11 cellular contexts compared by ENCODE assay signal in the genomic region with DNA sequence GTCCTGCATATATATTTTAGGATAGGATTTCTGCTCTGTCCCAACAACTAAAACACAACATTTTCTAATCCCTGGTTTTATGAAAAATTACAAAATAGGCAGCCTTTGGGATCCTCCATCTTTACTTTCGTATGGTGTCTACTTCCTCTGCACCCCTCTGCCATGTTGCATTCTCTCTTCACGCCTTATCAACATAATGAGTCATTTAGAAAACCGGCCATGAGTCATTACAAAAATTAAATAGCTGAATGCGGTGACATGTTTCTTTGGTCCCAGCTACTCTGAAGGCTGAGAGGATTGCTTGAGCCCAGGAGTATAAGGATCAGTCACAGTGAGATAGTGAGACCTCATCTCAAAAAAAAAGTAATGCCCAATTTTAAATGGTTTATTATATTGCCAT.
DNase-seq lines count a peak whose midpoint lies in the region; ATAC-seq and TF ChIP-seq lines count a peak whose summit lies in the region.
"Had no signal": no experiment of that assay in that cellular context is flagged by ENCODE, and none has a peak within 500 bp of the region (broad histone marks: within the 10 kb centered on the region; RNA-seq: fewer than 3 reads in every experiment).

No MANE protein-coding gene starts in this region.

- H3K56ac ChIP-seq in IMR-90 (ENCODE audit: extremely low read depth, insufficient read depth, low read length), result no peak overlapping the region

- H2AK9ac ChIP-seq in IMR-90 (replicated peaks; ENCODE audit: low read depth, low read length, poor library complexity), result no peak overlapping the region

- no peaks in the 10 kb centered on the region for H3K36me3 Mint-ChIP-seq in glutamatergic neuron (ENCODE audit: unreplicated experiment)
- H3K36me3 Mint-ChIP-seq in type B pancreatic cell, result no peaks in the 10 kb centered on the region

- no peaks in the 10 kb centered on the region for H3K79me1 ChIP-seq in IMR-90 (ENCODE audit: low read depth in 1 of 2, low read length in 2 of 2)

- dilution Hi-C loops in IMR-90 (cut with HindIII; ENCODE audit: low sequenced_read_pairs, unreplicated experiment), result no loop called here

- TF ChIP-seq POLR2A in IMR-90 (IDR thresholded peaks at IDR 0.05; ENCODE audit: low read depth, low read length), result no peak

- H3K23ac ChIP-seq in IMR-90 (ENCODE audit: low read depth, low read length), result no peak overlapping the region

- no peak overlapping the region for H3K18ac ChIP-seq in IMR-90 (ENCODE audit: low read depth, low read length)

- H3K4me3 Mint-ChIP-seq in glutamatergic neuron (ENCODE audit: unreplicated experiment), result no peak overlapping the region
- H3K4me3 Mint-ChIP-seq in type B pancreatic cell, result no peak overlapping the region

- H2AK5ac ChIP-seq in IMR-90 (ENCODE audit: low read depth, low read length), result no peak overlapping the region; the same call in 1 of the 2 replicates

- no peak overlapping the region for H2BK20ac ChIP-seq in IMR-90 (ENCODE audit: low read depth, low read length)

- no peaks in the 10 kb centered on the region for H3K9me3 ChIP-seq in IMR-90 (ENCODE audit: control insufficient read depth, insufficient read depth, low read length)
- H3K9me3 ChIP-seq: left lung had no signal

- WGBS in IMR-90 (ENCODE audit: extremely low coverage in 2 of 2, insufficient read length in 1 of 2), 2 experiments, result no CpG with 5 or more reads among the region's 4 CpGs

- H3K4me1 Mint-ChIP-seq in glutamatergic neuron (ENCODE audit: low read depth, unreplicated experiment) (peaks cover 41% of the 10 kb centered on the region), type B pancreatic cell (ENCODE audit: unreplicated experiment) (peaks cover 9% of the 10 kb centered on the region)

- no peak overlapping the region for H2BK5ac ChIP-seq in IMR-90 (ENCODE audit: low read depth, low read length, poor library complexity, severe bottlenecking)

- H3K9me3 Mint-ChIP-seq in glutamatergic neuron (ENCODE audit: unreplicated experiment) (peaks cover 5% of the 10 kb centered on the region), type B pancreatic cell (no peaks in the 10 kb centered on the region)

- no peak overlapping the region for H4K8ac ChIP-seq in IMR-90 (ENCODE audit: low read depth in 2 of 2, low read length in 2 of 2)

- H3K4ac ChIP-seq in IMR-90 (ENCODE audit: low read depth, low read length), result no peak overlapping the region

- H2BK120ac ChIP-seq in IMR-90 (ENCODE audit: low read depth, low read length), result no peak overlapping the region

- BruUV-seq in IMR-90 (replicated peaks; lab: Mats Ljungman, UMichigan), result no TSS peak

- H3K14ac ChIP-seq in IMR-90 (replicated peaks; ENCODE audit: low read depth, low read length), result no peak overlapping the region

- H3K27ac ChIP-seq in IMR-90 (ENCODE audit: insufficient read depth, low read length), result no peak overlapping the region
- H3K27ac ChIP-seq: left lung had no signal

- H3K4me1 ChIP-seq in IMR-90 (ENCODE audit: control insufficient read depth, insufficient read depth, low read length), result peaks cover 11% of the 10 kb centered on the region; the same call in 1 of the 2 replicates

- H2AFZ ChIP-seq in IMR-90 (replicated peaks; ENCODE audit: low read length, poor library complexity), result no peak overlapping the region

- no peak overlapping the region; the same call in 1 of the 2 replicates for H4K91ac ChIP-seq in IMR-90 (ENCODE audit: insufficient read depth, low read depth, low read length)

- H3K27me3 Mint-ChIP-seq in glutamatergic neuron (ENCODE audit: unreplicated experiment) (peaks cover 5% of the 10 kb centered on the region), type B pancreatic cell (peaks cover 27% of the 10 kb centered on the region)

- H3K9me1 ChIP-seq in IMR-90 (ENCODE audit: insufficient read depth, low read length), result peaks cover 7% of the 10 kb centered on the region; the same call in 1 of the 2 replicates

- H3K27ac Mint-ChIP-seq in glutamatergic neuron (ENCODE audit: unreplicated experiment), result peak overlapping the region; percentile 56
- H3K27ac Mint-ChIP-seq in type B pancreatic cell, result no peak overlapping the region

- ATAC-seq in GM18858 (IDR thresholded peaks at IDR 0.05; ENCODE audit: unreplicated experiment) (peak; percentile 98), IMR-90 (ENCODE audit: low read depth) (no peak)
- ATAC-seq: left lung had no signal

- no peaks in the 10 kb centered on the region for H3K27me3 ChIP-seq in IMR-90 (ENCODE audit: control insufficient read depth, insufficient read depth, low read length)
- H3K27me3 ChIP-seq: left lung had no signal

- no peak overlapping the region for H3K4me2 ChIP-seq in IMR-90 (ENCODE audit: low read depth, low read length)

- no peak for TF ChIP-seq CTCF in IMR-90 (conservative IDR thresholded peaks at IDR 0.05; ENCODE audit: low read depth, low read length)
- no peak for TF ChIP-seq CTCF in glutamatergic neuron (IDR thresholded peaks at IDR 0.05; ENCODE audit: partially characterized antibody, unreplicated experiment)
- no peak for TF ChIP-seq CTCF in type B pancreatic cell (conservative IDR thresholded peaks at IDR 0.05)

- H4K20me1 ChIP-seq in IMR-90 (ENCODE audit: insufficient read depth, low read length), result no peaks in the 10 kb centered on the region

- in situ Hi-C loops in IMR-90 (cut with MboI; ENCODE audit: low sequenced_read_pairs), result no loop called here

- no peak overlapping the region for H3K9ac ChIP-seq in IMR-90 (ENCODE audit: low read depth, low read length)

- intact Hi-C loops in IMR-90 (cut with micrococcal nuclease), result no loop called here

- no peaks in the 10 kb centered on the region for H3K36me3 ChIP-seq in IMR-90 (ENCODE audit: control insufficient read depth, insufficient read depth, low read length)
- H3K36me3 ChIP-seq: left lung had no signal

- CTCF ChIA-PET in IMR-90 (lab: Yijun Ruan, JAX), result no interaction called here

- H2BK15ac ChIP-seq in IMR-90 (ENCODE audit: low read depth, low read length), result no peak overlapping the region

- POLR2A ChIA-PET in IMR-90 (lab: Charles Lee; ENCODE audit: unreplicated experiment), result no interaction called here

- DNase-seq in H4 (ENCODE audit: low spot score), result peak; percentile 5
- peak; percentile 23 for DNase-seq in IMR-90
- DNase-seq in glutamatergic neuron, result no peak
- DNase-seq in T1000 (lab: John Stamatoyannopoulos, UW), result no peak
- no peak for DNase-seq in amygdala (lab: John Stamatoyannopoulos, UW)
- no peak for DNase-seq in LoVo (ENCODE audit: low spot score)
- no peak for DNase-seq in type B pancreatic cell (ENCODE audit: extremely low spot score, unreplicated experiment)
- DNase-seq: left lung; NCI-H1092; stimulated activated CD4-positive, alpha-beta T cell treated with anti-CD3 and anti-CD28 coated beads, Interleukin-4, amount 100 ng/mL, for 4 hours had no signal

- no peak overlapping the region for H3K4me3 ChIP-seq in IMR-90 (ENCODE audit: insufficient read depth, low read depth, low read length)
- H3K4me3 ChIP-seq: left lung had no signal

- no peak overlapping the region for H4K5ac ChIP-seq in IMR-90 (ENCODE audit: low read depth, low read length)

- TF ChIP-seq RAD21 in IMR-90 (IDR thresholded peaks at IDR 0.05; ENCODE audit: low read length), result no peak

TF ChIP-seq in IMR-90, 13 proteins besides CTCF, POLR2A, EP300 and RAD21:
- TF ChIP-seq MAFK (IDR thresholded peaks at IDR 0.05; ENCODE audit: low read depth, low read length), result no peak
- no peak for TF ChIP-seq BHLHE40 (IDR thresholded peaks at IDR 0.05; ENCODE audit: low read depth, low read length)
- no peak for TF ChIP-seq CEBPB (IDR thresholded peaks at IDR 0.05; ENCODE audit: low read depth, low read length)
- TF ChIP-seq RCOR1 (IDR thresholded peaks at IDR 0.05; ENCODE audit: insufficient replicate concordance, low read length), result no peak
- peak; percentile 45; the same call in 1 of the 2 replicates for TF ChIP-seq FOS (IDR thresholded peaks at IDR 0.05; ENCODE audit: low read depth, low read length)
- TF ChIP-seq MAZ (IDR thresholded peaks at IDR 0.05; ENCODE audit: borderline replicate concordance, low read depth, low read length), result no peak
- TF ChIP-seq, protein P1, sequence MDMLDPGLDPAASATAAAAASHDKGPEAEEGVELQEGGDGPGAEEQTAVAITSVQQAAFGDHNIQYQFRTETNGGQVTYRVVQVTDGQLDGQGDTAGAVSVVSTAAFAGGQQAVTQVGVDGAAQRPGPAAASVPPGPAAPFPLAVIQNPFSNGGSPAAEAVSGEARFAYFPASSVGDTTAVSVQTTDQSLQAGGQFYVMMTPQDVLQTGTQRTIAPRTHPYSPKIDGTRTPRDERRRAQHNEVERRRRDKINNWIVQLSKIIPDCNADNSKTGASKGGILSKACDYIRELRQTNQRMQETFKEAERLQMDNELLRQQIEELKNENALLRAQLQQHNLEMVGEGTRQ (IDR thresholded peaks at IDR 0.05; ENCODE audit: low read depth, low read length), result no peak
- TF ChIP-seq MXI1 (IDR thresholded peaks at IDR 0.05; ENCODE audit: borderline replicate concordance, low read depth, low read length), result no peak
- TF ChIP-seq, protein P2, sequence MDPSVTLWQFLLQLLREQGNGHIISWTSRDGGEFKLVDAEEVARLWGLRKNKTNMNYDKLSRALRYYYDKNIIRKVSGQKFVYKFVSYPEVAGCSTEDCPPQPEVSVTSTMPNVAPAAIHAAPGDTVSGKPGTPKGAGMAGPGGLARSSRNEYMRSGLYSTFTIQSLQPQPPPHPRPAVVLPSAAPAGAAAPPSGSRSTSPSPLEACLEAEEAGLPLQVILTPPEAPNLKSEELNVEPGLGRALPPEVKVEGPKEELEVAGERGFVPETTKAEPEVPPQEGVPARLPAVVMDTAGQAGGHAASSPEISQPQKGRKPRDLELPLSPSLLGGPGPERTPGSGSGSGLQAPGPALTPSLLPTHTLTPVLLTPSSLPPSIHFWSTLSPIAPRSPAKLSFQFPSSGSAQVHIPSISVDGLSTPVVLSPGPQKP (IDR thresholded peaks at IDR 0.05; ENCODE audit: borderline replicate concordance, low read depth, low read length), result no peak

Comparison
In these comparisons a context has a peak if more than half of its experiments do, and no peak if none do; other contexts are left out.
1. DNase-seq: peak in H4 (single experiment) and IMR-90 (single experiment); none in glutamatergic neuron (single experiment), T1000 (single experiment), amygdala (0 of 56), LoVo (single experiment) and type B pancreatic cell (single experiment).